Comparison of ENCODE assay signal across 8 cellular contexts in the genomic region with DNA sequence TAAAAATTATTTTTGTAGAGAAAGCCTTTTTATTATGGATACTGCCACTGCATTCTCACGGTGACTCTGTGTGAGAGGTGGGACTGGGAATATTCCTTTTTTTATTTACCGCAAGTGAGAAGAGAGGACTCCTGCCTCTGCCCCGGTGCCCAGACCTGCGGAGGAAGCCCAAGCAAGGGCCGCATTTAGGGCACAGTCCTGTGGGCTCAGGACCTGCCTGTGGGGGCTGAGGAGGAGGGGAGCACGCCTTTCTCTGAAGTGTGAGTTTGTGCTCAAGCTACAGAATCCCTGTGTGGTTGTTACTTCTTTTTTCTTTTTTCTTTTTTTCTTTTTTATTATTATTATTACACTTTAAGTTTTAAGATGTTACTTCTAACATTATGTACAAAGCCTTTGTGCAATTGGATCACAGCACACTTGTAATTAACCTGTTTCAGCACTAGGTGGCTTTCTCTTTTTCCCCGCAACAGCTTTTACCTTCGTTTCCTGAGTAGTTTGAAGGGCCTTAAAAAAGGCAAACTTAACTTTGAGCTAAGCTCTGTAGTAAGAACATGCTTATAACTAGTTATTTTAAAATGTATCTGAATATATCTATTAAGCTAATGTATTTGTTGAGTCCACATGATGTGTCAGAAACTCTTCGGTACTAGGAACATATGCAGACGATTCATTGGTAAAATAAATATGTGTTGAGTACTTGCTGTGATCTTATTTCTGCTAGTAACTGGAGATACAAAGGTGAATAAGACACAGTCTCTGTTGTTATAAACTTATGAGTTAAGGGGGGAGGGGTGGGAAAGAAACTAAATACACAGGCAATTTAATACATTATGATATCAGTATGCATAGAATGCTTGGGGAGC. TPM values are rescaled to one million over a fixed set of nuclear protein-coding genes. Genes with fewer than 3 reads are reported as not detected.
DNase-seq lines count a peak whose midpoint lies in the region; ATAC-seq and TF ChIP-seq lines count a peak whose summit lies in the region.

No MANE protein-coding gene starts in this region.

- H4K20me1 ChIP-seq in KMS-11 (ENCODE audit: insufficient read depth): no peaks in the 10 kb centered on the region

- no peaks in the 10 kb centered on the region for H3K79me2 ChIP-seq in KMS-11 (ENCODE audit: insufficient read depth, low read depth)

- H3K9ac ChIP-seq in KMS-11: no peak overlapping the region

- ATAC-seq in GM18868 (IDR thresholded peaks at IDR 0.05; ENCODE audit: unreplicated experiment): peak; percentile 79
- peak; percentile 36 for ATAC-seq in left colon
- ATAC-seq in HG02571 (IDR thresholded peaks at IDR 0.05; ENCODE audit: unreplicated experiment): no peak

- TF ChIP-seq CTCF in C4-2B (conservative IDR thresholded peaks at IDR 0.05) (peak; percentile 89), KMS-11 (conservative IDR thresholded peaks at IDR 0.05; ENCODE audit: low read depth, low read length) (peak; percentile 62), ascending aorta (IDR thresholded peaks at IDR 0.05) (peak in 2 of 3 experiments; percentile 57 to 60)

- peaks cover 21% of the 10 kb centered on the region for H3K4me1 ChIP-seq in KMS-11 (ENCODE audit: low read depth, poor library complexity, severe bottlenecking)
- peaks cover 3 to 56% of the 10 kb centered on the region in 2 donors for H3K4me1 ChIP-seq in ascending aorta

- H3K27me3 ChIP-seq in KMS-11 (ENCODE audit: insufficient read depth, low read depth) (no peaks in the 10 kb centered on the region), ascending aorta (no peaks in the 10 kb centered on the region)

- H3K4me3 ChIP-seq in KMS-11 (IDR thresholded peaks at IDR 0.05; ENCODE audit: insufficient read depth, low read depth, low read length) (no peak overlapping the region), ascending aorta (no peak overlapping the region)

- H2AFZ ChIP-seq in KMS-11 (ENCODE audit: low read depth): no peak overlapping the region

- H3K27ac ChIP-seq in C4-2B (no peak overlapping the region), KMS-11 (no peak overlapping the region), ascending aorta (no peak overlapping the region)

- no peak for DNase-seq in ascending aorta (ENCODE audit: low spot score in 2 of 2)
- no peak for DNase-seq in left colon
- no peak for DNase-seq in activated effector memory CD4-positive, alpha-beta T cell treated with anti-CD3 and anti-CD28 coated beads, Interleukin-2, amount 50 U/mL, for 16 hours
- no peak for DNase-seq in NK-92 (lab: John Stamatoyannopoulos, UW; ENCODE audit: unreplicated experiment)

- H3K4me2 ChIP-seq in KMS-11: no peak overlapping the region

- intact Hi-C loops in ascending aorta (cut with DNase I) (no loop called here), left colon (cut with DNase I, micrococcal nuclease) (no loop called here)

- H3K36me3 ChIP-seq in KMS-11 (ENCODE audit: insufficient read depth): no peaks in the 10 kb centered on the region
- no peaks in the 10 kb centered on the region for H3K36me3 ChIP-seq in ascending aorta

- H3K9me3 ChIP-seq in ascending aorta: no peaks in the 10 kb centered on the region

RNA-seq across cellular contexts. Expression of gene AMOTL1, which starts 18.3 kb away (rescaled TPM):
- total RNA-seq in ascending aorta: 32.6 TPM
- 10 to 100 TPM in 1 of 2 donors, 1 to 10 TPM in 1; 3.3 to 14.2 TPM for total RNA-seq in left colon
